ENCODE assay signal across 8 cellular contexts in genomic region chr6:79544299-79544927, GRCh38. TPM values are rescaled to one million over a fixed set of nuclear protein-coding genes. Genes with fewer than 3 reads are reported as not detected.
A peak's percentile ranks its signal among the peaks of the same experiment; 100 is the strongest.
DNase-seq lines count a peak whose midpoint lies in the region; ATAC-seq and TF ChIP-seq lines count a peak whose summit lies in the region.

No MANE protein-coding gene starts in this region.

- H3K9me3 ChIP-seq in thoracic aorta: no peaks in the 10 kb centered on the region

- H3K27me3 ChIP-seq in thoracic aorta (replicated peaks; ENCODE audit: insufficient read depth): no peaks in the 10 kb centered on the region

- intact Hi-C loops in left ventricle myocardium superior (cut with micrococcal nuclease): no loop called here

- H3K4me3 ChIP-seq in thoracic aorta: peak overlapping the region; percentile 55

- no peak for TF ChIP-seq CTCF in thoracic aorta (IDR thresholded peaks at IDR 0.05)

- peak overlapping the region; percentile 33 to 62 for H3K27ac ChIP-seq in thoracic aorta

- no peaks in the 10 kb centered on the region for H3K36me3 ChIP-seq in thoracic aorta

- peak; percentile 15 for DNase-seq in NCI-H82 (lab: John Stamatoyannopoulos, UW)
- DNase-seq in NCI-H82 treated with DMSO at 0.1 percent for 48 hours (lab: John Stamatoyannopoulos, UW; ENCODE audit: unreplicated experiment): no peak
- DNase-seq in RPMI8226: peak; percentile 47
- no peak for DNase-seq in left ventricle myocardium superior
- DNase-seq in thoracic aorta (ENCODE audit: low spot score): no peak
- no peak for DNase-seq in HuH-7.5 (ENCODE audit: low spot score)
- no peak for DNase-seq in dedifferentiated amniotic fluid mesenchymal stem cell (ENCODE audit: extremely low spot score)

- ATAC-seq in HG02973 (IDR thresholded peaks at IDR 0.05; ENCODE audit: unreplicated experiment) (peak; percentile 58), left ventricle myocardium superior (peak; percentile 11), thoracic aorta (ENCODE audit: insufficient number of reproducible peaks, low FRiP score, low read depth) (no peak)

- H3K4me1 ChIP-seq in thoracic aorta (ENCODE audit: control insufficient read depth in 1 of 2, low read depth in 2 of 2): peaks cover 13 to 30% of the 10 kb centered on the region in 2 donors

RNA-seq across cellular contexts. Expression of gene LCA5, which starts 7.2 kb away (rescaled TPM):
- total RNA-seq in left ventricle myocardium superior (2.4 TPM), thoracic aorta (1 to 10 TPM; 4.6 to 7.0 TPM)

Comparison
In these comparisons a context has a peak if more than half of its experiments do, and no peak if none do; other contexts are left out.
1. DNase-seq: peak in NCI-H82 (single experiment) and RPMI8226 (single experiment); none in NCI-H82 treated with DMSO at 0.1 percent for 48 hours (single experiment), left ventricle myocardium superior (single experiment), thoracic aorta (single experiment), HuH-7.5 (single experiment) and dedifferentiated amniotic fluid mesenchymal stem cell (single experiment).